Comparison of ENCODE assay signal across 15 cellular contexts in the genomic region with DNA sequence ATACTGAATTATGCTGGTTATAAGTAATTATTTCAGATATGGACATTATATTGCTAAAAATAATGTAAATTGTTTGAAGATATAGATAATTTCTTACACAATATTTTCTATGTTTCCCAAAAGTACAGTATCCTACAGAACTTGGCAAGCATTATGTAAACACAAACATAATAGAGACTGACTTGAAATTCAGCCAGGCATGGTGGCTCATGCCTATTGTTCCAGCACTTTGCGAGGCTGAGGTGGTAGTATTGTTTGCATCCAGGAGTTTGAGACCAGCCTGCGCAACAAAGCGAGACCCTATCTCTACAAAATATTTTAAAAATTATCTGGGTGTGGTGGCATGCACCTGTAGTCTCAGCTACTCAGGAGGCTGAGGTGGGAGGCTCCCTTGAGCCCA.
"Had no signal": no experiment of that assay in that cellular context is flagged by ENCODE, and none has a peak within 500 bp of the region (broad histone marks: within the 10 kb centered on the region; RNA-seq: fewer than 3 reads in every experiment).

No MANE protein-coding gene starts in this region.

- H3K4me3 Mint-ChIP-seq: dendritic cell treated with granulocyte-macrophage colony-stimulating factor and Interleukin-4, amounts not matched to agents 40 ng/mL and 50 ng/mL, for 4 days; naive thymus-derived CD8-positive, alpha-beta T cell had no signal

- DNase-seq: erythroblast; heart left ventricle; hippocampal formation; mucosa of descending colon; naive thymus-derived CD8-positive, alpha-beta T cell; sigmoid colon; stimulated activated CD4-positive, alpha-beta T cell treated with anti-CD3 and anti-CD28 coated beads, Interleukin-12 subunit alpha, Interleukin-12 subunit beta, amount 100 ng/mL, for 4 hours; stimulated activated naive CD4-positive, alpha-beta T cell; stomach; substantia nigra; transverse colon had no signal

- H3K9me3 ChIP-seq: mucosa of descending colon, neutrophil, sigmoid colon, thoracic aorta, transverse colon had no signal

- H3K4me3 ChIP-seq: heart left ventricle, mucosa of descending colon, sigmoid colon, skin epidermis, stomach, thoracic aorta, transverse colon had no signal

- H3K36me3 ChIP-seq: heart left ventricle, neutrophil, sigmoid colon, stomach, thoracic aorta, transverse colon had no signal

- H3K27me3 Mint-ChIP-seq: dendritic cell treated with granulocyte-macrophage colony-stimulating factor and Interleukin-4, amounts not matched to agents 40 ng/mL and 50 ng/mL, for 4 days; naive thymus-derived CD8-positive, alpha-beta T cell had no signal

- H3K27ac Mint-ChIP-seq: dendritic cell treated with granulocyte-macrophage colony-stimulating factor and Interleukin-4, amounts not matched to agents 40 ng/mL and 50 ng/mL, for 4 days; naive thymus-derived CD8-positive, alpha-beta T cell had no signal

- H3K4me1 Mint-ChIP-seq: naive thymus-derived CD8-positive, alpha-beta T cell had no signal

- H3K27ac ChIP-seq: heart left ventricle, neutrophil, sigmoid colon, skin epidermis, stomach, thoracic aorta, transverse colon had no signal

- H3K4me1 ChIP-seq: heart left ventricle, sigmoid colon, stomach, transverse colon had no signal

- H3K9me3 Mint-ChIP-seq: dendritic cell treated with granulocyte-macrophage colony-stimulating factor and Interleukin-4, amounts not matched to agents 40 ng/mL and 50 ng/mL, for 4 days had no signal

- H3K36me3 Mint-ChIP-seq: naive thymus-derived CD8-positive, alpha-beta T cell had no signal

- H3K27me3 ChIP-seq: heart left ventricle, neutrophil, sigmoid colon, stomach, transverse colon had no signal

- ATAC-seq: heart left ventricle; mucosa of descending colon; naive thymus-derived CD8-positive, alpha-beta T cell had no signal
